ENCODE assay signal across 12 cellular contexts in the genomic region with DNA sequence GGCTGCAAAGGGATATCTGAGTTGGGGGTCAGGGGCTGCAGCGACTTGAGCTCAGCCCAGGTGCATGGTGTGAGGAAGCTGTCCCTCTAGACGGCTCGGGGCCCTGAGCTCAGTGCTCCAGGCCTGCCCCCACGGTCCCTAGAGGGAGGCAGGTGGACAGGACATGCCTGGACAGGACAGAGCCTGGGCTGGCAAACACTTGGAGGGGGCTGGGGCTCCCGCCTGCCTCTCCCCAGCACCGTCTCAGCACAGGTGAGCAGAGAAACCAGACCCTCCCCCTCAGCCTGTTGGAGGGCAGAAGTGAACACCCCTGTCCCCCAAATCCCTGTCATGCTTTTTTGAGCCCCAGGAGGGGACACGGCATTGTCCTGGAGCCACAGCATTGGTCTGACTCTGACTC.
"Had no signal": no experiment of that assay in that cellular context is flagged by ENCODE, and none has a peak within 500 bp of the region (broad histone marks: within the 10 kb centered on the region; RNA-seq: fewer than 3 reads in every experiment).

No MANE protein-coding gene starts in this region.

- H3K4me3 ChIP-seq: sigmoid colon, spleen, suprapubic skin had no signal

- H3K27ac ChIP-seq: foreskin keratinocyte, sigmoid colon, suprapubic skin had no signal

- H3K9me3 ChIP-seq: sigmoid colon, spleen, suprapubic skin had no signal

- H3K27me3 ChIP-seq: foreskin keratinocyte, sigmoid colon, suprapubic skin had no signal

- H3K36me3 ChIP-seq: sigmoid colon, spleen, suprapubic skin had no signal

- DNase-seq: activated B cell treated with CpG ODN at 0.5 μM for 24 hours; activated CD4-positive, alpha-beta T cell treated with anti-CD3 and anti-CD28 coated beads for 48 hours; activated CD8-positive, alpha-beta memory T cell treated with anti-CD3 and anti-CD28 coated beads, Interleukin-2, amount 50 U/mL, for 48 hours; activated naive CD4-positive, alpha-beta T cell treated with Interleukin-2 at 50 U/mL for 16 hours; activated naive CD8-positive, alpha-beta T cell treated with anti-CD3 and anti-CD28 coated beads, Interleukin-2, amount 50 U/mL, for 24 hours; aorta; effector memory CD8-positive, alpha-beta T cell; foreskin keratinocyte; nephron progenitor cell; sigmoid colon; spleen had no signal
